ENCODE assay signal across 8 cellular contexts in genomic region chr10:113679463-113680171, GRCh38. TPM values are rescaled to one million over a fixed set of nuclear protein-coding genes. Genes with fewer than 3 reads are reported as not detected.
DNase-seq lines count a peak whose midpoint lies in the region; ATAC-seq, FAIRE-seq and TF ChIP-seq lines count a peak whose summit lies in the region.

Gene CASP7 (plus strand): TSS chr10:113679912. CDS start chr10:113697494, 17,582 bp downstream.

- intact Hi-C loops in activated T-helper 1 cell treated with anti-CD3 and anti-CD28 coated beads, Interleukin-12 subunit alpha, Interleukin-12 subunit beta, Interleukin-2, Interleukin-4 antibody, amounts not matched to agents 30 ng/mL and 10 ng/mL and 1 ng/mL, durations not matched to agents 14 hours and 24 hours and 36 hours (cut with micrococcal nuclease): loop anchor here (1.0 to 10.0 kb wide), 11 partner anchors 10 to 1287 kb away; partner anchors contain the start of genes CCDC186, DCLRE1A and NHLRC2
- intact Hi-C loops in naive thymus-derived CD4-positive, alpha-beta T cell (cut with micrococcal nuclease): loop anchor here (1.0 to 10.0 kb wide), 16 partner anchors 10 to 1495 kb away; partner anchors contain the start of genes CCDC186 (in 2 of the 2), DCLRE1A (in 2 of the 2), NHLRC2 (in 2 of the 2) and TRUB1 (in 2 of the 2)

- peaks cover 14% of the 10 kb centered on the region for H3K9me3 Mint-ChIP-seq in activated T-helper 1 cell treated with anti-CD3 and anti-CD28 coated beads, Interleukin-12 subunit alpha, Interleukin-12 subunit beta, Interleukin-2, Interleukin-4 antibody, amounts not matched to agents 30 ng/mL and 10 ng/mL and 1 ng/mL, durations not matched to agents 14 hours and 24 hours and 36 hours
- peaks cover 0 to 13% (median 6%) of the 10 kb centered on the region in 11 donors for H3K9me3 Mint-ChIP-seq in naive thymus-derived CD4-positive, alpha-beta T cell
- peaks cover 3 to 4% of the 10 kb centered on the region in 2 donors for H3K9me3 Mint-ChIP-seq in stimulated activated naive B cell treated with anti-CD40 and anti-IgM and Interleukin-4, amounts not matched to agents 10 μg/mL and 1 μg/mL and 100 μg/mL, for 72 hours

- CTCF ChIA-PET in naive thymus-derived CD4-positive, alpha-beta T cell (lab: Charles Lee): interaction anchor here (1.1 kb wide), 1 partner anchor 423 kb away, joined by 3 read pairs; no protein-coding TSS in a partner anchor

- H3K36me3 Mint-ChIP-seq in activated T-helper 1 cell treated with anti-CD3 and anti-CD28 coated beads, Interleukin-12 subunit alpha, Interleukin-12 subunit beta, Interleukin-2, Interleukin-4 antibody, amounts not matched to agents 30 ng/mL and 10 ng/mL and 1 ng/mL, durations not matched to agents 14 hours and 24 hours and 36 hours (ENCODE audit: low read depth): peaks cover 23% of the 10 kb centered on the region
- H3K36me3 Mint-ChIP-seq in naive thymus-derived CD4-positive, alpha-beta T cell: peaks cover 5 to 28% (median 14%) of the 10 kb centered on the region in 5 donors
- peaks cover 19 to 23% of the 10 kb centered on the region in 2 donors for H3K36me3 Mint-ChIP-seq in stimulated activated naive B cell treated with anti-CD40 and anti-IgM and Interleukin-4, amounts not matched to agents 10 μg/mL and 1 μg/mL and 100 μg/mL, for 72 hours

- H3K27me3 Mint-ChIP-seq in activated T-helper 1 cell treated with anti-CD3 and anti-CD28 coated beads, Interleukin-12 subunit alpha, Interleukin-12 subunit beta, Interleukin-2, Interleukin-4 antibody, amounts not matched to agents 30 ng/mL and 10 ng/mL and 1 ng/mL, durations not matched to agents 14 hours and 24 hours and 36 hours (ENCODE audit: insufficient read depth): peaks cover 9% of the 10 kb centered on the region
- peaks cover 0 to 10% (median 0%) of the 10 kb centered on the region in 5 donors for H3K27me3 Mint-ChIP-seq in naive thymus-derived CD4-positive, alpha-beta T cell
- peaks cover 0 to 2% of the 10 kb centered on the region in 2 donors for H3K27me3 Mint-ChIP-seq in stimulated activated naive B cell treated with anti-CD40 and anti-IgM and Interleukin-4, amounts not matched to agents 10 μg/mL and 1 μg/mL and 100 μg/mL, for 72 hours

- H3K4me3 Mint-ChIP-seq in activated T-helper 1 cell treated with anti-CD3 and anti-CD28 coated beads, Interleukin-12 subunit alpha, Interleukin-12 subunit beta, Interleukin-2, Interleukin-4 antibody, amounts not matched to agents 30 ng/mL and 10 ng/mL and 1 ng/mL, durations not matched to agents 14 hours and 24 hours and 36 hours: peak within 1 kb of the TSS; percentile 99
- H3K4me3 Mint-ChIP-seq in naive thymus-derived CD4-positive, alpha-beta T cell: peak within 1 kb of the TSS; percentile 90 to 100 (median 94)
- peak within 1 kb of the TSS; percentile 95 to 98 for H3K4me3 Mint-ChIP-seq in stimulated activated naive B cell treated with anti-CD40 and anti-IgM and Interleukin-4, amounts not matched to agents 10 μg/mL and 1 μg/mL and 100 μg/mL, for 72 hours

- FAIRE-seq in D721Med (lab: Jason Lieb, UNC): no peak
- no peak for FAIRE-seq in RCC 7860 (lab: Jason Lieb, UNC)

- peak; percentile 54 for ATAC-seq in GM19468 (IDR thresholded peaks at IDR 0.05; ENCODE audit: extremely low read depth, unreplicated experiment)
- ATAC-seq in naive thymus-derived CD4-positive, alpha-beta T cell: peak; percentile 89
- peak; percentile 64 to 71 for ATAC-seq in stimulated activated naive B cell treated with anti-CD40 and anti-IgM and Interleukin-4, amounts not matched to agents 10 μg/mL and 1 μg/mL and 100 μg/mL, for 72 hours (replicated peaks)

- H3K4me1 Mint-ChIP-seq in activated T-helper 1 cell treated with anti-CD3 and anti-CD28 coated beads, Interleukin-12 subunit alpha, Interleukin-12 subunit beta, Interleukin-2, Interleukin-4 antibody, amounts not matched to agents 30 ng/mL and 10 ng/mL and 1 ng/mL, durations not matched to agents 14 hours and 24 hours and 36 hours (ENCODE audit: low read depth): peaks cover 51% of the 10 kb centered on the region
- peaks cover 36 to 50% (median 42%) of the 10 kb centered on the region in 7 donors for H3K4me1 Mint-ChIP-seq in naive thymus-derived CD4-positive, alpha-beta T cell
- peaks cover 36 to 57% of the 10 kb centered on the region in 2 donors for H3K4me1 Mint-ChIP-seq in stimulated activated naive B cell treated with anti-CD40 and anti-IgM and Interleukin-4, amounts not matched to agents 10 μg/mL and 1 μg/mL and 100 μg/mL, for 72 hours

- H3K4me1 ChIP-seq in naive thymus-derived CD4-positive, alpha-beta T cell (ENCODE audit: control insufficient read depth in 2 of 2, insufficient read depth in 2 of 2, low read length in 2 of 2): peaks cover 6 to 11% of the 10 kb centered on the region in 2 donors

- H3K4me3 ChIP-seq in naive thymus-derived CD4-positive, alpha-beta T cell (ENCODE audit: low read length): peak within 1 kb of the TSS; percentile 96

- peaks cover 0 to 13% (median 0%) of the 10 kb centered on the region in 3 experiments for H3K36me3 ChIP-seq in naive thymus-derived CD4-positive, alpha-beta T cell (ENCODE audit: control insufficient read depth in 2 of 3, insufficient read depth in 3 of 3, low read length in 3 of 3)

- H3K27ac Mint-ChIP-seq in activated T-helper 1 cell treated with anti-CD3 and anti-CD28 coated beads, Interleukin-12 subunit alpha, Interleukin-12 subunit beta, Interleukin-2, Interleukin-4 antibody, amounts not matched to agents 30 ng/mL and 10 ng/mL and 1 ng/mL, durations not matched to agents 14 hours and 24 hours and 36 hours: peak within 1 kb of the TSS; percentile 98
- H3K27ac Mint-ChIP-seq in naive thymus-derived CD4-positive, alpha-beta T cell: peak within 1 kb of the TSS; percentile 83 to 96 (median 92)
- peak within 1 kb of the TSS; percentile 99 for H3K27ac Mint-ChIP-seq in stimulated activated naive B cell treated with anti-CD40 and anti-IgM and Interleukin-4, amounts not matched to agents 10 μg/mL and 1 μg/mL and 100 μg/mL, for 72 hours

- H3K27ac ChIP-seq in naive thymus-derived CD4-positive, alpha-beta T cell (ENCODE audit: low read depth, low read length): peak within 1 kb of the TSS; percentile 70

- H3K9me3 ChIP-seq in naive thymus-derived CD4-positive, alpha-beta T cell (ENCODE audit: control insufficient read depth in 2 of 3, low read length in 3 of 3): no peaks in the 10 kb centered on the region

- POLR2A ChIA-PET in naive thymus-derived CD4-positive, alpha-beta T cell (lab: Charles Lee): interaction anchor here (1.0 kb wide), 1 partner anchor 10 kb away, joined by 3 read pairs; no protein-coding TSS in a partner anchor

- peak; percentile 28 for TF ChIP-seq CTCF in D721Med (IDR thresholded peaks at IDR 0.05; ENCODE audit: insufficient read depth, missing control alignments)

- H3K27me3 ChIP-seq in naive thymus-derived CD4-positive, alpha-beta T cell (ENCODE audit: control insufficient read depth in 2 of 2, insufficient read depth in 2 of 2, low read length in 2 of 2): no peaks in the 10 kb centered on the region

- DNase-seq in D721Med (ENCODE audit: insufficient read length, low spot score) (no peak), HS-5 (ENCODE audit: low read depth) (peak; percentile 49), RCC 7860 (ENCODE audit: low spot score) (peak; percentile 71), fibroblast of gingiva (ENCODE audit: low read depth) (peak; percentile 69)
- DNase-seq in activated T-helper 1 cell treated with anti-CD3 and anti-CD28 coated beads, Interleukin-12 subunit alpha, Interleukin-12 subunit beta, Interleukin-2, Interleukin-4 antibody, amounts not matched to agents 30 ng/mL and 10 ng/mL and 1 ng/mL, durations not matched to agents 14 hours and 24 hours and 36 hours (ENCODE audit: low spot score): peak; percentile 84
- peak; percentile 49 to 81 (median 71) for DNase-seq in naive thymus-derived CD4-positive, alpha-beta T cell
- DNase-seq in stimulated activated naive B cell treated with anti-CD40 and anti-IgM and Interleukin-4, amounts not matched to agents 10 μg/mL and 1 μg/mL and 100 μg/mL, for 72 hours: peak; percentile 78

RNA-seq across cellular contexts. Expression of gene CASP7, which starts in this region (rescaled TPM):
- 20.7 and 25.1 TPM in 2 replicates for total RNA-seq in activated T-helper 1 cell treated with anti-CD3 and anti-CD28 coated beads, Interleukin-12 subunit alpha, Interleukin-12 subunit beta, Interleukin-2, Interleukin-4 antibody, amounts not matched to agents 30 ng/mL and 10 ng/mL and 1 ng/mL, durations not matched to agents 14 hours and 24 hours and 36 hours
- total RNA-seq in naive thymus-derived CD4-positive, alpha-beta T cell: 10 to 100 TPM in 4 of 5 experiments, 1 to 10 TPM in 1; 8.5 to 43.4 (median 13.6) TPM
- 10 to 100 TPM in 1 of 2 donors, 1 to 10 TPM in 1; 9.9 to 14.2 TPM for polyA plus RNA-seq in naive thymus-derived CD4-positive, alpha-beta T cell
